In the genomic region with DNA sequence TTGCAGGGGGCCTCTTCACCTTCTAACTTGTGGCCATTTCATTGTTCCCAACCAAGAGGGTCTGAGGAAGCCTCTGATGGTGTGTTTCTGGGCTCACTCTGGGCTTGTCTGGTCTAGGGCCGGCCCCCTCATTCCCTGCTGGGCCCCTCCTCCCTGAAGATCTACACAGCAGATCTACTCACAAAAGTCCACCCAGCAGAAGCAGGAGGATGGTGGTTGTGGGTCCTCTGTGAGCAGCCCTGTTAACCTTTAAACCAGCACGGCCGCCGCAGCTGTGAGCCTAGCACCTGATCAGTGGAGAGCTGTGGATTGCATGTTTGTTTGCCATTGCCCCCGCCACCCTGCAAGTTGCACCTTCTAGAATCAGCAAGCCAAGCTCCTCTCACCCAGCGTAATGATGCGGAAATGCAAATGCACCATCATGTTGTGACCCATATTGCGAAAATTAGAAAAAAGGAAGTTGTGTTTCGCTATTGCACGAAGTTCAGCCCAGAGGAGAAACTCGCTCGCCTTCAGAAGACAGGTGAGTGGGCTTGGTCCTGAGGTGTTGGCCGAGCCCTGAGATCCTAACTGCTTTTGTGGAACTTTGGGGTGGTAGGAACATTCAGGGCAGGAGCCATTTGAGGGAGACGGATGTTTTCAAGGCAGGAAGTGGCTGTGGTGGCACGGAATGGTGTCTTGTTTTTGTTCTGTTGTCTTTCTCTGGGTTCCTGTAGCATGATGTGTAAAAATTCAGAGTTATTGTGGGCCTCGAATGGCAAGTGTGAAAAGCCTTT, we compare ENCODE assay signal across 8 cellular contexts. TPM values are rescaled to one million over a fixed set of nuclear protein-coding genes. Genes with fewer than 3 reads are reported as not detected.
DNase-seq lines count a peak whose midpoint lies in the region; ATAC-seq and TF ChIP-seq lines count a peak whose summit lies in the region.

No MANE protein-coding gene starts in this region.

- H3K27me3 ChIP-seq in DND-41 (ENCODE audit: insufficient read depth, low read length, poor library complexity) (no peaks in the 10 kb centered on the region), left ventricle myocardium inferior (ENCODE audit: low read depth) (peaks cover 29% of the 10 kb centered on the region)

- H3K27ac ChIP-seq in DND-41 (ENCODE audit: low read length) (peak overlapping the region; percentile 95), left ventricle myocardium inferior (replicated peaks) (peak overlapping the region; percentile 50)

- peak; percentile 76 for DNase-seq in DND-41
- peak; percentile 68 to 84 for DNase-seq in Kasumi-1 (lab: John Stamatoyannopoulos, UW)
- DNase-seq in activated CD8-positive, alpha-beta memory T cell treated with anti-CD3 and anti-CD28 coated beads for 48 hours (ENCODE audit: low read depth in 2 of 3, low spot score in 2 of 3), result peak in 2 of 3 experiments; percentile 40 to 51
- no peak for DNase-seq in left ventricle myocardium inferior
- peak in 2 of 3 donors; percentile 45 to 54 for DNase-seq in stimulated activated CD4-positive, alpha-beta T cell treated with anti-CD3 and anti-CD28 coated beads, TNF-alpha, amount 100 ng/mL, for 48 hours (ENCODE audit: low read depth in 3 of 3)
- DNase-seq in GOT3 (lab: John Stamatoyannopoulos, UW), result no peak
- no peak for DNase-seq in ureter (ENCODE audit: low spot score)

- H3K9me3 ChIP-seq in DND-41 (ENCODE audit: insufficient read depth, low read length, severe bottlenecking), result no peaks in the 10 kb centered on the region
- peaks cover 9% of the 10 kb centered on the region for H3K9me3 ChIP-seq in left ventricle myocardium inferior (replicated peaks)

- peaks cover 9% of the 10 kb centered on the region for H4K20me1 ChIP-seq in DND-41 (ENCODE audit: insufficient read depth, low read length)

- TF ChIP-seq CTCF in DND-41 (IDR thresholded peaks at IDR 0.05; ENCODE audit: borderline replicate concordance, extremely low read depth, low read length, poor library complexity, severe bottlenecking) (no peak), left ventricle myocardium inferior (IDR thresholded peaks at IDR 0.05; ENCODE audit: borderline replicate concordance) (no peak)

- H3K79me2 ChIP-seq in DND-41 (ENCODE audit: insufficient read depth, low read length), result peaks cover 61% of the 10 kb centered on the region

- intact Hi-C loops in left ventricle myocardium inferior (cut with micrococcal nuclease), result no loop called here

- peak overlapping the region; percentile 92 for H3K9ac ChIP-seq in DND-41 (ENCODE audit: low read depth, low read length)

- peak overlapping the region; percentile 86 for H3K4me2 ChIP-seq in DND-41 (ENCODE audit: insufficient read depth, low read length)

- H3K36me3 ChIP-seq in DND-41 (ENCODE audit: insufficient read depth, low read length) (peaks cover 28% of the 10 kb centered on the region), left ventricle myocardium inferior (no peaks in the 10 kb centered on the region)

- peak overlapping the region; percentile 29 to 70 for H3K4me3 ChIP-seq in DND-41 (ENCODE audit: low read depth in 1 of 2, low read length in 2 of 2)
- peak overlapping the region; percentile 52 for H3K4me3 ChIP-seq in left ventricle myocardium inferior

- H3K4me1 ChIP-seq in DND-41 (ENCODE audit: insufficient read depth, low read length) (peaks cover 48% of the 10 kb centered on the region), left ventricle myocardium inferior (peaks cover 11% of the 10 kb centered on the region)

- H2AFZ ChIP-seq in DND-41 (ENCODE audit: low read depth, low read length), result peak overlapping the region; percentile 74

- ATAC-seq in DND-41 (ENCODE audit: insufficient read depth, low read depth) (peak; percentile 79), GM21529 (IDR thresholded peaks at IDR 0.05; ENCODE audit: unreplicated experiment) (peak; percentile 79)

RNA-seq across cellular contexts. Expression of a gene that starts 16.7 kb away (rescaled TPM):
- total RNA-seq in left ventricle myocardium inferior, result 1.8 TPM
- 55.4 TPM for total RNA-seq in ureter

Comparison
In these comparisons a context has a peak if more than half of its experiments do, and no peak if none do; other contexts are left out.
1. DNase-seq: peak in DND-41 (single experiment), Kasumi-1 (2 of 2), activated CD8-positive, alpha-beta memory T cell treated with anti-CD3 and anti-CD28 coated beads for 48 hours (2 of 3) and stimulated activated CD4-positive, alpha-beta T cell treated with anti-CD3 and anti-CD28 coated beads, TNF-alpha, amount 100 ng/mL, for 48 hours (2 of 3); none in left ventricle myocardium inferior (single experiment), GOT3 (single experiment) and ureter (single experiment).
2. RNA of a gene that starts 16.7 kb away (total RNA-seq): 55.4 TPM in ureter (single experiment); 1.8 TPM in left ventricle myocardium inferior (single experiment); every median in the first group is over 10 times any median in the second.